8 cellular contexts compared by ENCODE assay signal in genomic region chr1:10679521-10680220, GRCh38.
DNase-seq lines count a peak whose midpoint lies in the region; TF ChIP-seq lines count a peak whose summit lies in the region.

No MANE protein-coding gene starts in this region.

- H3K4me1 Mint-ChIP-seq in type B pancreatic cell (ENCODE audit: unreplicated experiment), result peaks cover 69% of the 10 kb centered on the region

- peaks cover 28% of the 10 kb centered on the region; the same call in 1 of the 2 replicates for H4K20me1 ChIP-seq in BLaER1

- TF ChIP-seq CTCF in HEK293 (tag by site-specific recombination; IDR thresholded peaks at IDR 0.05), result no peak
- no peak for TF ChIP-seq CTCF in type B pancreatic cell (conservative IDR thresholded peaks at IDR 0.05)

- H3K9me3 ChIP-seq in BLaER1 (no peaks in the 10 kb centered on the region), HEK293 (ENCODE audit: control insufficient read depth, insufficient read depth, low read depth, low read length) (no peaks in the 10 kb centered on the region)

- DNase-seq in SHP77 (lab: John Stamatoyannopoulos, UW), result peak; percentile 92 to 96
- DNase-seq in glomerular visceral epithelial cell (ENCODE audit: extremely low spot score), result peak; percentile 61
- DNase-seq in type B pancreatic cell (ENCODE audit: extremely low spot score, unreplicated experiment), result no peak
- DNase-seq in inferior parietal cortex (ENCODE audit: extremely low spot score), result no peak
- DNase-seq in activated CD4-positive, CD25-positive, alpha-beta regulatory T cell (lab: John Stamatoyannopoulos, UW), result no peak
- no peak for DNase-seq in HUDEP-2 (lab: John Stamatoyannopoulos, UW; ENCODE audit: unreplicated experiment in 76 of 76)

- POLR2A ChIA-PET in HEK293 (lab: Yijun Ruan, JAX), result no interaction called here

- CTCF ChIA-PET in HEK293 (lab: Yijun Ruan, JAX), result no interaction called here

- no peak overlapping the region for H3K4me3 ChIP-seq in BLaER1
- H3K4me3 ChIP-seq in HEK293 (ENCODE audit: low read depth, low read length), result no peak overlapping the region

- peak overlapping the region; percentile 45 for H3K4me3 Mint-ChIP-seq in type B pancreatic cell

- H3K4me2 ChIP-seq in BLaER1, result peak overlapping the region; percentile 61

- H3K27ac ChIP-seq in BLaER1 (no peak overlapping the region), HEK293 (ENCODE audit: extremely low read depth, low read depth, low read length) (no peak overlapping the region)

- peak overlapping the region; percentile 85 for H3K27ac Mint-ChIP-seq in type B pancreatic cell

- H3K36me3 Mint-ChIP-seq in type B pancreatic cell, result no peaks in the 10 kb centered on the region

- no peaks in the 10 kb centered on the region for H3K9me3 Mint-ChIP-seq in type B pancreatic cell

- no peak overlapping the region for H3K9ac ChIP-seq in BLaER1

- no peaks in the 10 kb centered on the region for H3K27me3 ChIP-seq in BLaER1

- no peaks in the 10 kb centered on the region for H3K27me3 Mint-ChIP-seq in type B pancreatic cell

- H3K4me1 ChIP-seq in BLaER1 (peaks cover 86% of the 10 kb centered on the region), HEK293 (ENCODE audit: control insufficient read depth, insufficient read depth, low read length) (peaks cover 6% of the 10 kb centered on the region)

- H3K36me3 ChIP-seq in BLaER1 (no peaks in the 10 kb centered on the region), HEK293 (ENCODE audit: control insufficient read depth in 2 of 2, insufficient read depth in 1 of 2, low read length in 2 of 2) (no peaks in the 10 kb centered on the region)

TF ChIP-seq in HEK293, 187 proteins besides CTCF, POLR2A, EP300 and RAD21 (continues in another document):
- TF ChIP-seq GFI1B (tag by site-specific recombination; IDR thresholded peaks at IDR 0.05) (no peak), ZBTB7A (tag by site-specific recombination; IDR thresholded peaks at IDR 0.05; ENCODE audit: low read depth) (no peak), ZFHX2 (tag by site-specific recombination; conservative IDR thresholded peaks at IDR 0.05) (peak; percentile 71), ZNF449 (tag by site-specific recombination; IDR thresholded peaks at IDR 0.05) (peak; percentile 78), GLIS2 (tag by site-specific recombination; IDR thresholded peaks at IDR 0.05) (peak; percentile 44), ZNF558 (tag by site-specific recombination; IDR thresholded peaks at IDR 0.05) (no peak), ZIC2 (tag by site-specific recombination; IDR thresholded peaks at IDR 0.05) (peak; percentile 77), KLF17 (tag by site-specific recombination; IDR thresholded peaks at IDR 0.05) (peak; percentile 86), GLIS1 (tag by site-specific recombination; IDR thresholded peaks at IDR 0.05) (0 out of 2 replicates have a peak, but pooled peaks have one; percentile 36), ZNF416 (tag by site-specific recombination; IDR thresholded peaks at IDR 0.05) (no peak), ZNF843 (tag by site-specific recombination; IDR thresholded peaks at IDR 0.05) (0 out of 2 replicates have a peak, but pooled peaks have one; percentile 35), ZNF580 (tag by site-specific recombination; IDR thresholded peaks at IDR 0.05) (peak; percentile 81), ZNF211 (tag by site-specific recombination; IDR thresholded peaks at IDR 0.05; ENCODE audit: low read depth) (no peak), ZBTB10 (tag by site-specific recombination; IDR thresholded peaks at IDR 0.05) (0 out of 2 replicates have a peak, but pooled peaks have one; percentile 53), ZNF521 (tag by site-specific recombination; IDR thresholded peaks at IDR 0.05) (no peak), ZNF629 (tag by site-specific recombination; IDR thresholded peaks at IDR 0.05) (peak; percentile 46; the same call in 1 of the 2 replicates), ZNF707 (tag by site-specific recombination; IDR thresholded peaks at IDR 0.05) (no peak), KLF10 (tag by site-specific recombination; IDR thresholded peaks at IDR 0.05) (peak; percentile 67), ZBTB20 (tag by site-specific recombination; IDR thresholded peaks at IDR 0.05) (no peak), ZBTB26 (tag by site-specific recombination; optimal IDR thresholded peaks at IDR 0.05) (peak; percentile 19), ATF2 (tag by site-specific recombination; IDR thresholded peaks at IDR 0.05; ENCODE audit: low read depth) (no peak), ZNF341 (tag by site-specific recombination; IDR thresholded peaks at IDR 0.05; ENCODE audit: low read depth) (no peak), ZNF223 (tag by site-specific recombination; IDR thresholded peaks at IDR 0.05) (no peak)

Comparison
In these comparisons a context has a peak if more than half of its experiments do, and no peak if none do; other contexts are left out.
1. DNase-seq: peak in SHP77 (2 of 2) and glomerular visceral epithelial cell (single experiment); none in type B pancreatic cell (single experiment), inferior parietal cortex (single experiment), activated CD4-positive, CD25-positive, alpha-beta regulatory T cell (0 of 4) and HUDEP-2 (0 of 76).